24 cellular contexts compared by ENCODE assay signal in genomic region chr13:96474158-96474606, GRCh38.
A peak's percentile ranks its signal among the peaks of the same experiment; 100 is the strongest.
DNase-seq lines count a peak whose midpoint lies in the region; ATAC-seq and TF ChIP-seq lines count a peak whose summit lies in the region.
"Had no signal": no experiment of that assay in that cellular context is flagged by ENCODE, and none has a peak within 500 bp of the region (broad histone marks: within the 10 kb centered on the region; RNA-seq: fewer than 3 reads in every experiment).

No MANE protein-coding gene starts in this region.

- H3K4me1 ChIP-seq in left ventricle myocardium inferior (no peaks in the 10 kb centered on the region), PC-3 (ENCODE audit: insufficient read depth, low read length) (peaks cover 5% of the 10 kb centered on the region; the same call in 1 of the 2 replicates), neuronal stem cell (ENCODE audit: control insufficient read depth in 2 of 2, insufficient read depth in 1 of 2, low read depth in 1 of 2, low read length in 2 of 2) (peaks cover 6 to 9% of the 10 kb centered on the region in 2 donors)
- H3K4me1 ChIP-seq: A549, Caco-2 had no signal

- no peaks in the 10 kb centered on the region for H3K9me3 ChIP-seq in left ventricle myocardium inferior (replicated peaks)
- no peaks in the 10 kb centered on the region for H3K9me3 ChIP-seq in PC-3 (ENCODE audit: low read length)
- no peaks in the 10 kb centered on the region for H3K9me3 ChIP-seq in neuronal stem cell (replicated peaks in 1 of 2; ENCODE audit: control insufficient read depth in 2 of 2, insufficient read depth in 1 of 2, low read depth in 1 of 2, low read length in 2 of 2)
- H3K9me3 ChIP-seq: A549, Caco-2 had no signal

- DNase-seq in left ventricle myocardium superior (no peak), left ventricle myocardium inferior (no peak), PC-3 (no peak), glutamatergic neuron (no peak), retina (peak; percentile 29), neuronal stem cell (ENCODE audit: low spot score) (no peak)
- no peak for DNase-seq in activated naive CD4-positive, alpha-beta T cell treated with anti-CD3 and anti-CD28 coated beads for 36 hours
- DNase-seq: C1 segment of cervical spinal cord; Caco-2; CD8-positive, alpha-beta T cell; DMS79; Karpas-422; NCI-H1092 treated with DMSO at 0.1 percent for 48 hours; NCI-H1436; NCI-H446; NCI-H524 treated with DMSO at 0.1 percent for 48 hours; NCI-H774; RPMI8226; SIG-M5; SW 1271 had no signal

- peak overlapping the region; percentile 9 for H3K27ac Mint-ChIP-seq in glutamatergic neuron (ENCODE audit: unreplicated experiment)
- H3K27ac Mint-ChIP-seq in activated naive CD4-positive, alpha-beta T cell treated with anti-CD3 and anti-CD28 coated beads for 36 hours, result no peak overlapping the region
- H3K27ac Mint-ChIP-seq: CD8-positive, alpha-beta T cell had no signal

- H2BK120ac ChIP-seq in neuronal stem cell (ENCODE audit: low read depth, low read length), result no peak overlapping the region

- peaks cover 8% of the 10 kb centered on the region for H3K4me1 Mint-ChIP-seq in glutamatergic neuron (ENCODE audit: low read depth, unreplicated experiment)
- H3K4me1 Mint-ChIP-seq in activated naive CD4-positive, alpha-beta T cell treated with anti-CD3 and anti-CD28 coated beads for 36 hours (ENCODE audit: low read depth), result no peaks in the 10 kb centered on the region

- H3K79me1 ChIP-seq in neuronal stem cell (ENCODE audit: low read depth, low read length), result no peaks in the 10 kb centered on the region

- no peaks in the 10 kb centered on the region for H3K27me3 Mint-ChIP-seq in glutamatergic neuron (ENCODE audit: unreplicated experiment)
- H3K27me3 Mint-ChIP-seq in activated naive CD4-positive, alpha-beta T cell treated with anti-CD3 and anti-CD28 coated beads for 36 hours (ENCODE audit: low read depth), result no peaks in the 10 kb centered on the region

- H3K23ac ChIP-seq in neuronal stem cell (ENCODE audit: low read depth, low read length, poor library complexity), result no peak overlapping the region

- H2AFZ ChIP-seq in PC-3 (ENCODE audit: low read length) (no peak overlapping the region), neuronal stem cell (ENCODE audit: low read length) (no peak overlapping the region)

- H4K20me1 ChIP-seq in PC-3 (ENCODE audit: low read length), result no peaks in the 10 kb centered on the region

- H3K4me3 ChIP-seq in left ventricle myocardium inferior, result no peak overlapping the region
- H3K4me3 ChIP-seq in PC-3 (ENCODE audit: low read length), result no peak overlapping the region
- no peak overlapping the region for H3K4me3 ChIP-seq in neuronal stem cell (ENCODE audit: low read length in 2 of 2)
- H3K4me3 ChIP-seq: A549, SK-N-MC had no signal

- no CpG with 5 or more reads among the region's 7 CpGs for WGBS in neuronal stem cell (ENCODE audit: extremely low coverage in 2 of 2, insufficient read length in 2 of 2, insufficient replicate concordance in 1 of 2), 2 donors

- POLR2A ChIA-PET in PC-3 (lab: Charles Lee; ENCODE audit: unreplicated experiment), result interaction anchor here (0.7 kb wide), 1 partner anchor 593 kb away, joined by 4 read pairs; no protein-coding TSS in a partner anchor

- H4K8ac ChIP-seq in neuronal stem cell (ENCODE audit: low read depth, low read length), result no peak overlapping the region

- no peak overlapping the region for H2BK15ac ChIP-seq in neuronal stem cell (ENCODE audit: low read length)

- no TSS peak for BruUV-seq in PC-3 (replicated peaks; lab: Mats Ljungman, UMichigan)

- no peaks in the 10 kb centered on the region for H3K79me2 ChIP-seq in PC-3 (ENCODE audit: low read length)

- H3K9me2 ChIP-seq in PC-3 (replicated peaks; ENCODE audit: low read length), result no peaks in the 10 kb centered on the region

- H3K9ac ChIP-seq in PC-3 (ENCODE audit: low read length), result peak overlapping the region; percentile 20; the same call in 1 of the 2 replicates
- H3K9ac ChIP-seq in neuronal stem cell (ENCODE audit: low read depth, low read length, poor library complexity), result no peak overlapping the region

- H3K27me3 ChIP-seq in left ventricle myocardium inferior (ENCODE audit: low read depth) (peaks cover 12% of the 10 kb centered on the region), PC-3 (ENCODE audit: low read length) (no peaks in the 10 kb centered on the region), neuronal stem cell (ENCODE audit: control insufficient read depth in 3 of 3, insufficient read depth in 3 of 3, low read depth in 1 of 3, low read length in 3 of 3) (no peaks in the 10 kb centered on the region)

- H2AK5ac ChIP-seq in neuronal stem cell (ENCODE audit: low read depth, low read length), result no peak overlapping the region

- no peaks in the 10 kb centered on the region for H3F3A ChIP-seq in PC-3 (ENCODE audit: low read length, unreplicated experiment)

- H3K4ac ChIP-seq in neuronal stem cell (ENCODE audit: low read length), result no peak overlapping the region

- H2BK12ac ChIP-seq in neuronal stem cell (ENCODE audit: low read length), result no peak overlapping the region

- no peak overlapping the region for H3K18ac ChIP-seq in neuronal stem cell (ENCODE audit: low read length)

- H4K91ac ChIP-seq in neuronal stem cell (ENCODE audit: low read depth, low read length, poor library complexity), result no peak overlapping the region

- no peak overlapping the region for H3K4me3 Mint-ChIP-seq in glutamatergic neuron (ENCODE audit: unreplicated experiment)
- H3K4me3 Mint-ChIP-seq in activated naive CD4-positive, alpha-beta T cell treated with anti-CD3 and anti-CD28 coated beads for 36 hours, result no peak overlapping the region
- H3K4me3 Mint-ChIP-seq: CD8-positive, alpha-beta T cell had no signal

- TF ChIP-seq CTCF in left ventricle myocardium inferior (IDR thresholded peaks at IDR 0.05; ENCODE audit: borderline replicate concordance) (no peak), PC-3 (conservative IDR thresholded peaks at IDR 0.05; ENCODE audit: low read depth, low read length) (no peak), glutamatergic neuron (IDR thresholded peaks at IDR 0.05; ENCODE audit: partially characterized antibody, unreplicated experiment) (no peak)

- intact Hi-C loops in left ventricle myocardium superior (cut with micrococcal nuclease) (no loop called here), left ventricle myocardium inferior (cut with micrococcal nuclease) (no loop called here), PC-3 (cut with micrococcal nuclease) (no loop called here)
- intact Hi-C loops in activated naive CD4-positive, alpha-beta T cell treated with anti-CD3 and anti-CD28 coated beads for 36 hours (cut with micrococcal nuclease), result no loop called here

- no peak overlapping the region for H3K14ac ChIP-seq in neuronal stem cell (ENCODE audit: low read length)

- peaks cover 5% of the 10 kb centered on the region for H3K9me3 Mint-ChIP-seq in glutamatergic neuron (ENCODE audit: unreplicated experiment)
- H3K9me3 Mint-ChIP-seq in activated naive CD4-positive, alpha-beta T cell treated with anti-CD3 and anti-CD28 coated beads for 36 hours, result peaks cover 3% of the 10 kb centered on the region

- H3K4me2 ChIP-seq in PC-3 (ENCODE audit: low read length), result no peak overlapping the region
- H3K4me2 ChIP-seq in neuronal stem cell (ENCODE audit: insufficient read depth, low read length, poor library complexity, severe bottlenecking), result no peak overlapping the region
- H3K4me2 ChIP-seq: A549 had no signal

- ATAC-seq in left ventricle myocardium superior (peak; percentile 73), PC-3 (peak; percentile 89), HG03139 (IDR thresholded peaks at IDR 0.05; ENCODE audit: unreplicated experiment) (no peak)
- ATAC-seq: A549; CD8-positive, alpha-beta T cell; HepG2 had no signal

- no peak overlapping the region for H2BK5ac ChIP-seq in neuronal stem cell (ENCODE audit: low read length)

- H3K27ac ChIP-seq in left ventricle myocardium inferior (replicated peaks), result no peak overlapping the region
- H3K27ac ChIP-seq in PC-3 (ENCODE audit: low read length), result peak overlapping the region; percentile 60
- H3K27ac ChIP-seq in neuronal stem cell (replicated peaks; ENCODE audit: low read length), result no peak overlapping the region
- H3K27ac ChIP-seq: A549, SK-N-MC had no signal

- no peaks in the 10 kb centered on the region for H3K36me3 ChIP-seq in left ventricle myocardium inferior
- no peaks in the 10 kb centered on the region for H3K36me3 ChIP-seq in PC-3 (ENCODE audit: low read depth, low read length)
- no peaks in the 10 kb centered on the region for H3K36me3 ChIP-seq in neuronal stem cell (replicated peaks in 1 of 2; ENCODE audit: control insufficient read depth in 2 of 2, insufficient read depth in 2 of 2, low read length in 2 of 2)

- CTCF ChIA-PET in PC-3 (lab: Charles Lee), result no interaction called here
- CTCF ChIA-PET in activated naive CD4-positive, alpha-beta T cell treated with anti-CD3 and anti-CD28 coated beads for 36 hours (lab: Charles Lee), result no interaction called here

- H3K36me3 Mint-ChIP-seq in glutamatergic neuron (ENCODE audit: unreplicated experiment), result no peaks in the 10 kb centered on the region
- H3K36me3 Mint-ChIP-seq in activated naive CD4-positive, alpha-beta T cell treated with anti-CD3 and anti-CD28 coated beads for 36 hours (ENCODE audit: low read depth), result no peaks in the 10 kb centered on the region
- H3K36me3 Mint-ChIP-seq: CD8-positive, alpha-beta T cell had no signal
